Comparison of ENCODE assay signal across 9 cellular contexts in genomic region chr5:180313677-180314076, GRCh38. TPM values are rescaled to one million over a fixed set of nuclear protein-coding genes. Genes with fewer than 3 reads are reported as not detected.
DNase-seq lines count a peak whose midpoint lies in the region; ATAC-seq, FAIRE-seq and TF ChIP-seq lines count a peak whose summit lies in the region.
"Had no signal": no experiment of that assay in that cellular context is flagged by ENCODE, and none has a peak within 500 bp of the region (broad histone marks: within the 10 kb centered on the region; RNA-seq: fewer than 3 reads in every experiment).

No MANE protein-coding gene starts in this region.

- H3K79me1 ChIP-seq in H1 (ENCODE audit: low read depth, low read length) = no peaks in the 10 kb centered on the region

- ATAC-seq in CD4-positive, alpha-beta T cell (ENCODE audit: poor library complexity) = peak; percentile 79
- ATAC-seq in HG03064 (IDR thresholded peaks at IDR 0.05; ENCODE audit: low read depth, unreplicated experiment) = peak; percentile 77
- ATAC-seq in HG03097 (IDR thresholded peaks at IDR 0.05; ENCODE audit: low FRiP score, unreplicated experiment) = no peak
- no peak for ATAC-seq in HG03378 (IDR thresholded peaks at IDR 0.05; ENCODE audit: unreplicated experiment)

- H3K23ac ChIP-seq in H1 (ENCODE audit: insufficient read length) = no peak overlapping the region

- no peak overlapping the region for H2BK5ac ChIP-seq in H1 (ENCODE audit: low read depth, low read length)

- no peaks in the 10 kb centered on the region for H3K23me2 ChIP-seq in H1 (ENCODE audit: low read depth, low read length)

- H3K9me3 ChIP-seq in CD4-positive, alpha-beta T cell (ENCODE audit: control insufficient read depth, low read length) = no peaks in the 10 kb centered on the region
- H3K9me3 ChIP-seq in H1 (ENCODE audit: insufficient read depth in 2 of 2, low read depth in 1 of 2, low read length in 1 of 2) = no peaks in the 10 kb centered on the region

- no peak for TF ChIP-seq EP300 in H1 (IDR thresholded peaks at IDR 0.05; ENCODE audit: borderline replicate concordance in 1 of 2, low read depth in 2 of 2, low read length in 2 of 2)

- H2BK20ac ChIP-seq in H1 (ENCODE audit: low read length) = no peak overlapping the region

- no peak overlapping the region for H3K56ac ChIP-seq in H1 (replicated peaks; ENCODE audit: insufficient read length, low read depth, low read length)

- H3K27me3 ChIP-seq in CD4-positive, alpha-beta T cell (ENCODE audit: control insufficient read depth, insufficient read depth, low read length) = no peaks in the 10 kb centered on the region
- H3K27me3 ChIP-seq in H1 (replicated peaks in 1 of 4; ENCODE audit: control insufficient read depth in 3 of 4, extremely low read depth in 1 of 4, insufficient read depth in 3 of 4, low read length in 3 of 4) = no peaks in the 10 kb centered on the region
- no peaks in the 10 kb centered on the region for H3K27me3 ChIP-seq in rectal smooth muscle tissue (ENCODE audit: control insufficient read depth, insufficient read depth, low read length)

- no peak overlapping the region for H4K91ac ChIP-seq in H1 (replicated peaks; ENCODE audit: insufficient read length, low read length)

- H2AK5ac ChIP-seq in H1 (ENCODE audit: low read depth, low read length) = no peak overlapping the region

- WGBS in H1 (ENCODE audit: extremely low coverage in 1 of 2, insufficient coverage in 1 of 2, insufficient read length in 1 of 2, insufficient replicate concordance in 2 of 2, low coverage in 1 of 2, low lambda C conversion rate in 2 of 2, missing lambda C conversion rate in 1 of 2), 2 experiments = 94 to 100% methylated on average over 1 to 40 of the region's 40 CpGs

- H2AFZ ChIP-seq in H1 (ENCODE audit: low read length) = no peak overlapping the region

- H3K4me2 ChIP-seq in H1 (ENCODE audit: insufficient read depth in 1 of 2, low read depth in 2 of 2, low read length in 2 of 2) = no peak overlapping the region

- H3K18ac ChIP-seq in H1 (ENCODE audit: extremely low read depth, low read length) = no peak overlapping the region

- no peak overlapping the region for H3K4ac ChIP-seq in H1 (replicated peaks; ENCODE audit: insufficient read length, low read depth, low read length)

- CTCF ChIA-PET in CD4-positive, alpha-beta T cell (lab: Charles Lee) = interaction anchor here (1.1 to 3.6 kb wide), 2 partner anchors 15 to 21 kb away, joined by 6 to 93 read pairs; partner anchors contain the start of gene MAPK9
- CTCF ChIA-PET in H1 (lab: Charles Lee; ENCODE audit: partially characterized antibody) = interaction anchor here (1.1 to 10.5 kb wide), 7 partner anchors 10 to 249 kb away, joined by 4 to 192 read pairs (median 21); no protein-coding TSS in a partner anchor

- H2BK12ac ChIP-seq in H1 (ENCODE audit: low read depth, low read length) = no peak overlapping the region

- H3K14ac ChIP-seq in H1 (ENCODE audit: insufficient read length) = no peak overlapping the region

- H3K27ac Mint-ChIP-seq in CD4-positive, alpha-beta T cell = peak overlapping the region; percentile 36

- peaks cover 6% of the 10 kb centered on the region for H3K4me1 Mint-ChIP-seq in CD4-positive, alpha-beta T cell (ENCODE audit: low read depth)

- peak overlapping the region; percentile 76 for H3K4me3 Mint-ChIP-seq in CD4-positive, alpha-beta T cell

- H3K4me3 ChIP-seq in H1 (ENCODE audit: extremely low read depth in 1 of 4, insufficient read depth in 2 of 4, low read depth in 3 of 4, low read length in 4 of 4) = no peak overlapping the region
- H3K4me3 ChIP-seq in rectal smooth muscle tissue (ENCODE audit: low read length) = peak overlapping the region; percentile 61

- intact Hi-C loops in CD4-positive, alpha-beta T cell (cut with DNase I, micrococcal nuclease) = no loop called here

- no peak overlapping the region for H2BK120ac ChIP-seq in H1 (replicated peaks; ENCODE audit: low read depth, low read length)

- peaks cover 4% of the 10 kb centered on the region for H3K27me3 Mint-ChIP-seq in CD4-positive, alpha-beta T cell

- DNase-seq in CD4-positive, alpha-beta T cell = peak in 5 of 10 experiments; percentile 8 to 65 (median 41)
- peak; percentile 20 to 64 for DNase-seq in SW 1271 (lab: John Stamatoyannopoulos, UW)
- DNase-seq in H1 (ENCODE audit: low read depth in 1 of 2, low spot score in 2 of 2) = no peak
- no peak for DNase-seq in GM19239 (ENCODE audit: insufficient read length, low spot score)

- H4K5ac ChIP-seq in H1 (ENCODE audit: insufficient read length, low read depth, low read length) = no peak overlapping the region

- FAIRE-seq in H1 (lab: Jason Lieb, UNC) (no peak), GM19239 (lab: Jason Lieb, UNC) (no peak)
- FAIRE-seq: G401.6 had no signal

- no peak overlapping the region for H2BK15ac ChIP-seq in H1 (ENCODE audit: low read length)

- H3K9ac ChIP-seq in H1 (replicated peaks in 1 of 4; ENCODE audit: extremely low read depth in 1 of 4, low read depth in 3 of 4, low read length in 3 of 4) (no peak overlapping the region), rectal smooth muscle tissue (ENCODE audit: low read length) (no peak overlapping the region)

- peak overlapping the region; percentile 57; the same call in 1 of the 2 replicates for H4K8ac ChIP-seq in H1 (ENCODE audit: extremely low read depth, insufficient read depth, low read length)

- TF ChIP-seq CTCF in CD4-positive, alpha-beta T cell (IDR thresholded peaks at IDR 0.05) = no peak
- TF ChIP-seq CTCF in H1 (IDR thresholded peaks at IDR 0.05; ENCODE audit: control extremely low read depth in 1 of 3, insufficient read depth in 1 of 3, low read depth in 1 of 3, low read length in 3 of 3) = no peak

- H3K9me3 Mint-ChIP-seq in CD4-positive, alpha-beta T cell = no peaks in the 10 kb centered on the region

- no peak; a peak in 1 of 3 replicates for TF ChIP-seq POLR2A in H1 (IDR thresholded peaks at IDR 0.05; ENCODE audit: control extremely low read depth in 1 of 2, low read depth in 2 of 2, low read length in 2 of 2)

- no peak for TF ChIP-seq RAD21 in H1 (IDR thresholded peaks at IDR 0.05 in 1 of 2, conservative IDR thresholded peaks at IDR 0.05 in 1 of 2; ENCODE audit: low read depth in 2 of 2, low read length in 2 of 2)

- H4K20me1 ChIP-seq in H1 (replicated peaks in 1 of 2; ENCODE audit: control insufficient read depth in 1 of 2, insufficient read depth in 2 of 2, low read length in 2 of 2) = peaks cover 3 to 4% of the 10 kb centered on the region in 2 experiments

- H3K27ac ChIP-seq in CD4-positive, alpha-beta T cell (ENCODE audit: low read depth, low read length) = no peak overlapping the region
- H3K27ac ChIP-seq in H1 (ENCODE audit: low read depth, low read length) = no peak overlapping the region
- H3K27ac ChIP-seq in rectal smooth muscle tissue (ENCODE audit: low read depth, low read length) = peak overlapping the region; percentile 45

- H3K36me3 ChIP-seq in H1 (ENCODE audit: control insufficient read depth in 2 of 4, insufficient read depth in 4 of 4, low read length in 3 of 4) = peaks cover 22 to 68% (median 54%) of the 10 kb centered on the region in 4 experiments
- no peaks in the 10 kb centered on the region for H3K36me3 ChIP-seq in rectal smooth muscle tissue (ENCODE audit: control insufficient read depth, insufficient read depth, low read length)

- H3K36me3 Mint-ChIP-seq in CD4-positive, alpha-beta T cell (ENCODE audit: low read depth) = no peaks in the 10 kb centered on the region

- H3K4me1 ChIP-seq in H1 (replicated peaks in 1 of 4; ENCODE audit: control insufficient read depth in 3 of 4, insufficient read depth in 4 of 4, low read length in 3 of 4) (no peaks in the 10 kb centered on the region), rectal smooth muscle tissue (ENCODE audit: control insufficient read depth, insufficient read depth, low read length) (no peaks in the 10 kb centered on the region)

- POLR2A ChIA-PET in CD4-positive, alpha-beta T cell (lab: Charles Lee) = interaction anchor here (3.2 kb wide), 1 partner anchor 20 kb away, joined by 29 read pairs; the partner anchor contains the start of gene MAPK9
- POLR2A ChIA-PET in H1 (lab: Charles Lee; ENCODE audit: partially characterized antibody) = interaction anchor here (0.9 to 2.2 kb wide), 3 partner anchors 9 to 21 kb away, joined by 3 to 10 read pairs (median 5); no protein-coding TSS in a partner anchor

- H3K79me2 ChIP-seq in H1 (ENCODE audit: control insufficient read depth in 1 of 2, insufficient read depth in 2 of 2, low read length in 2 of 2) = no peaks in the 10 kb centered on the region

TF ChIP-seq in H1, 55 proteins besides CTCF, POLR2A, EP300 and RAD21 (continues in another document):
- no peak for TF ChIP-seq GTF2F1 (IDR thresholded peaks at IDR 0.05; ENCODE audit: borderline replicate concordance, low read depth, low read length)
- TF ChIP-seq SUZ12 (IDR thresholded peaks at IDR 0.05; ENCODE audit: low read length) = no peak
- no peak for TF ChIP-seq POU5F1 (IDR thresholded peaks at IDR 0.05; ENCODE audit: low read depth, low read length)
- no peak for TF ChIP-seq MAFK (IDR thresholded peaks at IDR 0.05; ENCODE audit: low read depth, low read length)
- no peak for TF ChIP-seq FOSL1 (IDR thresholded peaks at IDR 0.05; ENCODE audit: insufficient read depth, low read depth, low read length)
- no peak for TF ChIP-seq TEAD4 (IDR thresholded peaks at IDR 0.05; ENCODE audit: low read depth, low read length)

RNA-seq across cellular contexts. Expression of gene MAPK9, which starts 21.8 kb away (rescaled TPM):
- 10 to 100 TPM; 21.2 to 21.7 TPM for total RNA-seq in CD4-positive, alpha-beta T cell
- total RNA-seq in H1 (2021; fragmentation: NEBNext Ultra II Directional; extraction: Animal tissue kit (Norgen Biotek cat#: 25700)) = 37.9 and 43.7 TPM in 2 replicates
- polyA plus RNA-seq in H1 (2011; rRNA removed) = 18.3 and 22.3 TPM in 2 replicates
- polyA plus RNA-seq in H1 (2011; cell fraction: cytosol; rRNA removed) = 27.1 TPM
- polyA plus RNA-seq in H1 (2011; cell fraction: nucleus; rRNA removed) = 16.9 TPM
- 20.5 to 30.0 TPM (median 24.3 TPM) in 4 replicates for polyA plus RNA-seq in H1 (2012, experiment 1 of 2)
- polyA plus RNA-seq in H1 (2012, experiment 2 of 2) = 2.9 TPM
- polyA plus RNA-seq in H1 (2013, experiment 1 of 2) = 21.8 TPM
- 22.3 TPM for polyA plus RNA-seq in H1 (2013, experiment 2 of 2)
- 47.8 and 64.8 TPM in 2 replicates for polyA minus RNA-seq in H1 (2011; rRNA and poly(A)+ RNA removed)
- polyA minus RNA-seq in H1 (2011; cell fraction: cytosol; rRNA and poly(A)+ RNA removed) = 17.2 TPM
- polyA minus RNA-seq in H1 (2011; cell fraction: nucleus; rRNA and poly(A)+ RNA removed) = 28.5 TPM

RNA-seq across cellular contexts. Expression of gene GFPT2, which starts 39.5 kb away (rescaled TPM):
- 1 to 10 TPM; 1.1 to 1.5 TPM for total RNA-seq in CD4-positive, alpha-beta T cell
- total RNA-seq in H1 (2021; fragmentation: NEBNext Ultra II Directional; extraction: Animal tissue kit (Norgen Biotek cat#: 25700)) = 141 and 143 TPM in 2 replicates
- 83.7 and 90.0 TPM in 2 replicates for polyA plus RNA-seq in H1 (2011; rRNA removed)
- 101 TPM for polyA plus RNA-seq in H1 (2011; cell fraction: cytosol; rRNA removed)
- polyA plus RNA-seq in H1 (2011; cell fraction: nucleus; rRNA removed) = 136 TPM
- 78.6 to 104 TPM (median 83.3 TPM) in 4 replicates for polyA plus RNA-seq in H1 (2012, experiment 1 of 2)
- polyA plus RNA-seq in H1 (2012, experiment 2 of 2) = 47.5 TPM
- polyA plus RNA-seq in H1 (2013, experiment 1 of 2) = 73.7 TPM
- polyA plus RNA-seq in H1 (2013, experiment 2 of 2) = 66.5 TPM
- polyA minus RNA-seq in H1 (2011; rRNA and poly(A)+ RNA removed) = 118 and 127 TPM in 2 replicates
- polyA minus RNA-seq in H1 (2011; cell fraction: cytosol; rRNA and poly(A)+ RNA removed) = 56.6 TPM
- 80.8 TPM for polyA minus RNA-seq in H1 (2011; cell fraction: nucleus; rRNA and poly(A)+ RNA removed)

Comparison
In these comparisons a context has a peak if more than half of its experiments do, and no peak if none do; other contexts are left out.
1. ATAC-seq: peak in CD4-positive, alpha-beta T cell (single experiment) and HG03064 (single experiment); none in HG03097 (single experiment) and HG03378 (single experiment).
2. DNase-seq: peak in SW 1271 (2 of 2); none in H1 (0 of 2) and GM19239 (single experiment).
3. RNA of gene GFPT2, which starts 39.5 kb away (total RNA-seq): 141 to 143 TPM in H1; 1.1 to 1.5 TPM in CD4-positive, alpha-beta T cell; every median in the first group is over 10 times any median in the second.